ENCODE assay signal across 1 cellular context in genomic region chr1:186194107-186194756, GRCh38.
TF ChIP-seq lines count a peak whose summit lies in the region.

No MANE protein-coding gene starts in this region.

TF ChIP-seq in GM12878, 131 proteins besides CTCF, POLR2A, EP300 and RAD21 (continued from another document and continues in another):
- TF ChIP-seq ZBTB4 (CRISPR knock-in tag; IDR thresholded peaks at IDR 0.05), result no peak
- TF ChIP-seq CREM (IDR thresholded peaks at IDR 0.05; ENCODE audit: low read depth), result no peak
- TF ChIP-seq IRF5 (IDR thresholded peaks at IDR 0.05; ENCODE audit: borderline replicate concordance), result no peak
- peak; percentile 69; the same call in 1 of the 2 replicates for TF ChIP-seq ZNF217 (IDR thresholded peaks at IDR 0.05)
- TF ChIP-seq SPI1 (IDR thresholded peaks at IDR 0.05; ENCODE audit: borderline replicate concordance, insufficient read depth, low read depth, low read length), result peak; percentile 96
- no peak for TF ChIP-seq ZSCAN29 (IDR thresholded peaks at IDR 0.05)
- TF ChIP-seq ATF7 (IDR thresholded peaks at IDR 0.05; ENCODE audit: low read depth), result no peak
- TF ChIP-seq WRNIP1 (IDR thresholded peaks at IDR 0.05; ENCODE audit: borderline replicate concordance, low read depth, low read length), result no peak
- TF ChIP-seq JUND (IDR thresholded peaks at IDR 0.05; ENCODE audit: low read depth, low read length), result no peak
- TF ChIP-seq ZNF384 (IDR thresholded peaks at IDR 0.05; ENCODE audit: borderline replicate concordance, low read depth, low read length), result no peak
- no peak for TF ChIP-seq MLLT1 (IDR thresholded peaks at IDR 0.05)
- no peak for TF ChIP-seq NRF1 (conservative IDR thresholded peaks at IDR 0.05; ENCODE audit: low read depth, low read length)
- no peak for TF ChIP-seq ZNF274 (IDR thresholded peaks at IDR 0.05; ENCODE audit: insufficient read depth, insufficient read length)
- TF ChIP-seq YBX1 (IDR thresholded peaks at IDR 0.05), result no peak
- no peak for TF ChIP-seq MYB (IDR thresholded peaks at IDR 0.05; ENCODE audit: borderline replicate concordance, low read depth, low read length)
- 0 out of 2 replicates have a peak, but pooled peaks have one; percentile 47 for TF ChIP-seq MEF2A (IDR thresholded peaks at IDR 0.05; ENCODE audit: insufficient read depth, low read depth, low read length)
- TF ChIP-seq RCOR1 (conservative IDR thresholded peaks at IDR 0.05; ENCODE audit: low read depth, low read length), result no peak
- TF ChIP-seq PRDM15 (CRISPR knock-in tag; IDR thresholded peaks at IDR 0.05), result no peak
- TF ChIP-seq TAF1 (IDR thresholded peaks at IDR 0.05; ENCODE audit: borderline replicate concordance, low read depth, low read length), result no peak
- TF ChIP-seq IKZF1 (conservative IDR thresholded peaks at IDR 0.05), result peak; percentile 69
- no peak for TF ChIP-seq GATAD2B (conservative IDR thresholded peaks at IDR 0.05; ENCODE audit: low read depth)
- TF ChIP-seq BCLAF1 (IDR thresholded peaks at IDR 0.05), result no peak
- no peak for TF ChIP-seq NR2C1 (IDR thresholded peaks at IDR 0.05)
- no peak for TF ChIP-seq SIN3A (IDR thresholded peaks at IDR 0.05; ENCODE audit: low read depth, low read length)
- no peak for TF ChIP-seq MAX (IDR thresholded peaks at IDR 0.05; ENCODE audit: low read depth, low read length)
- no peak for TF ChIP-seq SREBF2 (IDR thresholded peaks at IDR 0.05; ENCODE audit: low read length)
- no peak for TF ChIP-seq SUPT20H (IDR thresholded peaks at IDR 0.05; ENCODE audit: borderline replicate concordance, control insufficient read depth, low read depth, low read length)
- TF ChIP-seq EZH2 (IDR thresholded peaks at IDR 0.05; ENCODE audit: borderline replicate concordance, control insufficient read depth, low read depth, low read length), result no peak
- no peak for TF ChIP-seq BCL3 (IDR thresholded peaks at IDR 0.05; ENCODE audit: borderline replicate concordance, insufficient read depth, low read depth, low read length, poor library complexity, severe bottlenecking)
- peak; percentile 51; the same call in 1 of the 2 replicates for TF ChIP-seq NFIC (IDR thresholded peaks at IDR 0.05; ENCODE audit: low read depth, low read length)
- TF ChIP-seq EGR1 (IDR thresholded peaks at IDR 0.05; ENCODE audit: borderline replicate concordance in 1 of 2, low read depth in 2 of 2, low read length in 2 of 2), result no peak
- TF ChIP-seq SUZ12 (IDR thresholded peaks at IDR 0.05; ENCODE audit: unreplicated experiment), result no peak
- TF ChIP-seq RB1 (IDR thresholded peaks at IDR 0.05; ENCODE audit: borderline replicate concordance), result no peak
- peak; percentile 91 for TF ChIP-seq IRF4 (IDR thresholded peaks at IDR 0.05; ENCODE audit: low read depth, low read length)
- no peak for TF ChIP-seq PAX5 (IDR thresholded peaks at IDR 0.05; ENCODE audit: borderline replicate concordance, low read depth, low read length)
- TF ChIP-seq NKRF (conservative IDR thresholded peaks at IDR 0.05), result no peak
- TF ChIP-seq CREB1 (IDR thresholded peaks at IDR 0.05; ENCODE audit: low read depth), result no peak
- no peak for TF ChIP-seq ZNF24 (IDR thresholded peaks at IDR 0.05)
- no peak for TF ChIP-seq HDAC2 (IDR thresholded peaks at IDR 0.05)
- no peak for TF ChIP-seq STAT1 (conservative IDR thresholded peaks at IDR 0.05)
- TF ChIP-seq BRCA1 (IDR thresholded peaks at IDR 0.05; ENCODE audit: low read depth, low read length), result no peak
- TF ChIP-seq STAT3 (IDR thresholded peaks at IDR 0.05; ENCODE audit: low read depth, low read length), result no peak
- no peak for TF ChIP-seq HDAC6 (IDR thresholded peaks at IDR 0.05; ENCODE audit: unreplicated experiment)
- no peak for TF ChIP-seq USF2 (IDR thresholded peaks at IDR 0.05; ENCODE audit: borderline replicate concordance, low read depth, low read length)
- no peak for TF ChIP-seq NFYA (IDR thresholded peaks at IDR 0.05; ENCODE audit: borderline replicate concordance, low read depth, low read length)
- TF ChIP-seq FOXK2 (IDR thresholded peaks at IDR 0.05), result no peak
- no peak for TF ChIP-seq PKNOX1 (IDR thresholded peaks at IDR 0.05)
- no peak for TF ChIP-seq CBX5 (IDR thresholded peaks at IDR 0.05; ENCODE audit: low read depth)
- TF ChIP-seq NBN (IDR thresholded peaks at IDR 0.05), result no peak
- TF ChIP-seq ETV6 (conservative IDR thresholded peaks at IDR 0.05 in 1 of 2, IDR thresholded peaks at IDR 0.05 in 1 of 2; ENCODE audit: borderline replicate concordance in 1 of 2, low read depth in 1 of 2), result no peak
